ENCODE assay signal across 1 cellular context in genomic region chr17:78946131-78946530, GRCh38.
TF ChIP-seq lines count a peak whose summit lies in the region.

No MANE protein-coding gene starts in this region.

TF ChIP-seq in HepG2, 621 proteins besides CTCF, POLR2A, EP300 and RAD21:
- TF ChIP-seq RORA (CRISPR knock-in tag; IDR thresholded peaks at IDR 0.05) (no peak), ZNF33B (CRISPR knock-in tag; IDR thresholded peaks at IDR 0.05) (no peak), POLR2G (IDR thresholded peaks at IDR 0.05; ENCODE audit: low read depth, low read length) (no peak), MED8 (CRISPR knock-in tag; IDR thresholded peaks at IDR 0.05; ENCODE audit: insufficient replicate concordance) (no peak), ZC3H4 (CRISPR knock-in tag; IDR thresholded peaks at IDR 0.05; ENCODE audit: borderline replicate concordance) (no peak), SPEN (CRISPR knock-in tag; IDR thresholded peaks at IDR 0.05; ENCODE audit: low read depth) (no peak), TRAFD1 (CRISPR knock-in tag; IDR thresholded peaks at IDR 0.05; ENCODE audit: borderline replicate concordance) (no peak), SNAPC5 (CRISPR knock-in tag; IDR thresholded peaks at IDR 0.05; ENCODE audit: borderline replicate concordance) (0 out of 2 replicates have a peak, but pooled peaks have one; percentile 42), ATF1 (CRISPR knock-in tag; IDR thresholded peaks at IDR 0.05) (no peak), CREB1 (IDR thresholded peaks at IDR 0.05) (peak; percentile 39), CREB1 (CRISPR knock-in tag; IDR thresholded peaks at IDR 0.05) (no peak), USF2 (IDR thresholded peaks at IDR 0.05; ENCODE audit: low read depth, low read length) (no peak), USF2 (CRISPR knock-in tag; IDR thresholded peaks at IDR 0.05; ENCODE audit: borderline replicate concordance) (no peak), ZNF773 (CRISPR knock-in tag; IDR thresholded peaks at IDR 0.05; ENCODE audit: borderline replicate concordance) (no peak)
TF ChIP-seq in HepG2: peak in this region for 2.
